ENCODE assay signal across 1 cellular context in genomic region chr1:231522038-231522437, GRCh38.
TF ChIP-seq lines count a peak whose summit lies in the region.

No MANE protein-coding gene starts in this region.

TF ChIP-seq in HepG2, 621 proteins besides CTCF, POLR2A, EP300 and RAD21 (continued from another document):
- TF ChIP-seq, protein P1, sequence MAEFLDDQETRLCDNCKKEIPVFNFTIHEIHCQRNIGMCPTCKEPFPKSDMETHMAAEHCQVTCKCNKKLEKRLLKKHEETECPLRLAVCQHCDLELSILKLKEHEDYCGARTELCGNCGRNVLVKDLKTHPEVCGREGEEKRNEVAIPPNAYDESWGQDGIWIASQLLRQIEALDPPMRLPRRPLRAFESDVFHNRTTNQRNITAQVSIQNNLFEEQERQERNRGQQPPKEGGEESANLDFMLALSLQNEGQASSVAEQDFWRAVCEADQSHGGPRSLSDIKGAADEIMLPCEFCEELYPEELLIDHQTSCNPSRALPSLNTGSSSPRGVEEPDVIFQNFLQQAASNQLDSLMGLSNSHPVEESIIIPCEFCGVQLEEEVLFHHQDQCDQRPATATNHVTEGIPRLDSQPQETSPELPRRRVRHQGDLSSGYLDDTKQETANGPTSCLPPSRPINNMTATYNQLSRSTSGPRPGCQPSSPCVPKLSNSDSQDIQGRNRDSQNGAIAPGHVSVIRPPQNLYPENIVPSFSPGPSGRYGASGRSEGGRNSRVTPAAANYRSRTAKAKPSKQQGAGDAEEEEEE (CRISPR knock-in tag; IDR thresholded peaks at IDR 0.05; ENCODE audit: borderline replicate concordance), result no peak
- TF ChIP-seq FLYWCH1 (CRISPR knock-in tag; IDR thresholded peaks at IDR 0.05) (no peak), PBX3 (CRISPR knock-in tag; IDR thresholded peaks at IDR 0.05; ENCODE audit: borderline replicate concordance) (no peak), NFIB (CRISPR knock-in tag; IDR thresholded peaks at IDR 0.05; ENCODE audit: borderline replicate concordance) (no peak), ZNF788 (CRISPR knock-in tag; IDR thresholded peaks at IDR 0.05; ENCODE audit: borderline replicate concordance) (no peak), KLF9 (CRISPR knock-in tag; IDR thresholded peaks at IDR 0.05; ENCODE audit: low read depth) (no peak), NFYB (CRISPR knock-in tag; IDR thresholded peaks at IDR 0.05) (no peak), MTF1 (CRISPR knock-in tag; IDR thresholded peaks at IDR 0.05) (no peak), ARHGAP35 (CRISPR knock-in tag; IDR thresholded peaks at IDR 0.05; ENCODE audit: borderline replicate concordance) (no peak), POGK (CRISPR knock-in tag; conservative IDR thresholded peaks at IDR 0.05) (no peak), RCOR2 (CRISPR knock-in tag; IDR thresholded peaks at IDR 0.05) (0 out of 2 replicates have a peak, but pooled peaks have one; percentile 23)
- TF ChIP-seq, protein P2, sequence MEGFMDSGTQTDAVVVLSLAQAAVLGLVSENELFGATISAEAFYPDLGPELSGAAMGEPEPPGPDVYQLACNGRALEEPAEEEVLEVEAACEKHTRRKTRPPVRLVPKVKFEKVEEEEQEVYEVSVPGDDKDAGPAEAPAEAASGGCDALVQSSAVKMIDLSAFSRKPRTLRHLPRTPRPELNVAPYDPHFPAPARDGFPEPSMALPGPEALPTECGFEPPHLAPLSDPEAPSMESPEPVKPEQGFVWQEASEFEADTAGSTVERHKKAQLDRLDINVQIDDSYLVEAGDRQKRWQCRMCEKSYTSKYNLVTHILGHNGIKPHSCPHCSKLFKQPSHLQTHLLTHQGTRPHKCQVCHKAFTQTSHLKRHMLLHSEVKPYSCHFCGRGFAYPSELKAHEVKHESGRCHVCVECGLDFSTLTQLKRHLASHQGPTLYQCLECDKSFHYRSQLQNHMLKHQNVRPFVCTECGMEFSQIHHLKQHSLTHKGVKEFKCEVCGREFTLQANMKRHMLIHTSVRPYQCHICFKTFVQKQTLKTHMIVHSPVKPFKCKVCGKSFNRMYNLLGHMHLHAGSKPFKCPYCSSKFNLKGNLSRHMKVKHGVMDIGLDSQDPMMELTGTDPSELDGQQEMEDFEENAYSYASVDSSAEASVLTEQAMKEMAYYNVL (CRISPR knock-in tag; IDR thresholded peaks at IDR 0.05; ENCODE audit: borderline replicate concordance), result 0 out of 2 replicates have a peak, but pooled peaks have one; percentile 45
